Comparison of ENCODE assay signal across 15 cellular contexts in the genomic region with DNA sequence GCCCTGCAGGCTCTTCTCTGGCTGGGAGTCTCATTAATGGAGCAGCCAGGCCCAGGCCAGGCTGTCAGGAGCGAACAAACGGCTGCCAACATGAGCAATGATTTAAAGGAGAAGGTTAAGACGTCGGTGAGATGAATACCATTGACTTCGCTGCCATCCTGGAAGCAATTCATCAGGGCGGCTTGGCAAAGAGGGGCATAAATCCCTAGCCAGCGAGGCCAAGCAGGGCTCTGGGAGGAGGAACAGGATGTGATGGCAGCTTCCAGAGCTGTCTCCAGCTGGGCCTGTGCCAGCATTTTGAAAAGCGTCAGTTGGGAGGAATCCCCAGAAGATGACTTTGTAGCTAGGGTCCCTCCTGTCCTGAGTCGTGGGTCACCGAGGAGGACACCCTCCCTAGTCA.
"Had no signal": no experiment of that assay in that cellular context is flagged by ENCODE, and none has a peak within 500 bp of the region (broad histone marks: within the 10 kb centered on the region; RNA-seq: fewer than 3 reads in every experiment).

No MANE protein-coding gene starts in this region.

- H3K4me1 Mint-ChIP-seq: activated naive CD4-positive, alpha-beta T cell treated with anti-CD3 and anti-CD28 coated beads, Interleukin-2, amount 50 U/mL, for 24 hours had no signal

- H3K9me3 ChIP-seq: lower lobe of right lung, right lobe of liver had no signal

- H3K4me3 ChIP-seq: hepatocyte, lower lobe of right lung, right lobe of liver had no signal

- H3K4me2 ChIP-seq: hepatocyte had no signal

- H2AFZ ChIP-seq: hepatocyte had no signal

- H3K4me3 Mint-ChIP-seq: activated naive CD4-positive, alpha-beta T cell treated with anti-CD3 and anti-CD28 coated beads, Interleukin-2, amount 50 U/mL, for 24 hours; activated T-cell treated with anti-CD3 and anti-CD28 coated beads, Interleukin-2, amount 50 U/mL, for 72 hours; effector memory CD8-positive, alpha-beta T cell; natural killer cell treated with Interleukin-12 subunit alpha and Interleukin-12 subunit beta and Interleukin-15 and Interleukin-18, amount 100 ng/mL, for 72 hours; stimulated activated memory B cell treated with anti-CD40 and anti-IgM and Interleukin-4, amounts not matched to agents 10 μg/mL and 1 μg/mL and 100 μg/mL, for 72 hours had no signal

- H3K9me3 Mint-ChIP-seq: natural killer cell treated with Interleukin-12 subunit alpha and Interleukin-12 subunit beta and Interleukin-15 and Interleukin-18, amount 100 ng/mL, for 72 hours; stimulated activated memory B cell treated with anti-CD40 and anti-IgM and Interleukin-4, amounts not matched to agents 10 μg/mL and 1 μg/mL and 100 μg/mL, for 72 hours had no signal

- H3K27ac Mint-ChIP-seq: activated naive CD4-positive, alpha-beta T cell treated with anti-CD3 and anti-CD28 coated beads, Interleukin-2, amount 50 U/mL, for 24 hours; activated T-cell treated with anti-CD3 and anti-CD28 coated beads, Interleukin-2, amount 50 U/mL, for 72 hours; effector memory CD8-positive, alpha-beta T cell; natural killer cell treated with Interleukin-12 subunit alpha and Interleukin-12 subunit beta and Interleukin-15 and Interleukin-18, amount 100 ng/mL, for 72 hours; progenitor cell of endocrine pancreas; stimulated activated memory B cell treated with anti-CD40 and anti-IgM and Interleukin-4, amounts not matched to agents 10 μg/mL and 1 μg/mL and 100 μg/mL, for 72 hours had no signal

- DNase-seq: activated CD4-positive, alpha-beta T cell treated with anti-CD3 and anti-CD28 coated beads, Interleukin-2, amount 50 U/mL, for 1 hour; activated gamma-delta T cell; activated T-cell treated with anti-CD3 and anti-CD28 coated beads, Interleukin-2, amount 50 U/mL, for 72 hours; dermis blood vessel endothelial cell; effector memory CD8-positive, alpha-beta T cell; foreskin fibroblast; lower lobe of right lung; right lobe of liver; stimulated activated CD4-positive, alpha-beta T cell treated with anti-CD3 and anti-CD28 coated beads, Interleukin-4, amount 100 ng/mL, for 4 hours; T1000 had no signal

- H3K27ac ChIP-seq: hepatocyte, lower lobe of right lung, right lobe of liver had no signal

- ATAC-seq: activated T-cell treated with anti-CD3 and anti-CD28 coated beads, Interleukin-2, amount 50 U/mL, for 72 hours; effector memory CD8-positive, alpha-beta T cell; natural killer cell treated with Interleukin-12 subunit alpha and Interleukin-12 subunit beta and Interleukin-15 and Interleukin-18, amount 100 ng/mL, for 72 hours; right lobe of liver; stimulated activated memory B cell treated with anti-CD40 and anti-IgM and Interleukin-4, amounts not matched to agents 10 μg/mL and 1 μg/mL and 100 μg/mL, for 72 hours had no signal

- H3K4me1 ChIP-seq: right lobe of liver had no signal

- H3K36me3 Mint-ChIP-seq: activated naive CD4-positive, alpha-beta T cell treated with anti-CD3 and anti-CD28 coated beads, Interleukin-2, amount 50 U/mL, for 24 hours; natural killer cell treated with Interleukin-12 subunit alpha and Interleukin-12 subunit beta and Interleukin-15 and Interleukin-18, amount 100 ng/mL, for 72 hours; stimulated activated memory B cell treated with anti-CD40 and anti-IgM and Interleukin-4, amounts not matched to agents 10 μg/mL and 1 μg/mL and 100 μg/mL, for 72 hours had no signal

- H3K79me2 ChIP-seq: hepatocyte had no signal

- H3K27me3 ChIP-seq: hepatocyte, right lobe of liver had no signal

- H3K36me3 ChIP-seq: lower lobe of right lung, right lobe of liver had no signal
